ENCODE assay signal across 1 cellular context in genomic region chr1:101257500-101258325, GRCh38.
TF ChIP-seq lines count a peak whose summit lies in the region.

No MANE protein-coding gene starts in this region.

TF ChIP-seq in K562, 482 proteins besides CTCF, POLR2A, EP300 and RAD21 (continued from another document and continues in another):
- TF ChIP-seq, protein P1, sequence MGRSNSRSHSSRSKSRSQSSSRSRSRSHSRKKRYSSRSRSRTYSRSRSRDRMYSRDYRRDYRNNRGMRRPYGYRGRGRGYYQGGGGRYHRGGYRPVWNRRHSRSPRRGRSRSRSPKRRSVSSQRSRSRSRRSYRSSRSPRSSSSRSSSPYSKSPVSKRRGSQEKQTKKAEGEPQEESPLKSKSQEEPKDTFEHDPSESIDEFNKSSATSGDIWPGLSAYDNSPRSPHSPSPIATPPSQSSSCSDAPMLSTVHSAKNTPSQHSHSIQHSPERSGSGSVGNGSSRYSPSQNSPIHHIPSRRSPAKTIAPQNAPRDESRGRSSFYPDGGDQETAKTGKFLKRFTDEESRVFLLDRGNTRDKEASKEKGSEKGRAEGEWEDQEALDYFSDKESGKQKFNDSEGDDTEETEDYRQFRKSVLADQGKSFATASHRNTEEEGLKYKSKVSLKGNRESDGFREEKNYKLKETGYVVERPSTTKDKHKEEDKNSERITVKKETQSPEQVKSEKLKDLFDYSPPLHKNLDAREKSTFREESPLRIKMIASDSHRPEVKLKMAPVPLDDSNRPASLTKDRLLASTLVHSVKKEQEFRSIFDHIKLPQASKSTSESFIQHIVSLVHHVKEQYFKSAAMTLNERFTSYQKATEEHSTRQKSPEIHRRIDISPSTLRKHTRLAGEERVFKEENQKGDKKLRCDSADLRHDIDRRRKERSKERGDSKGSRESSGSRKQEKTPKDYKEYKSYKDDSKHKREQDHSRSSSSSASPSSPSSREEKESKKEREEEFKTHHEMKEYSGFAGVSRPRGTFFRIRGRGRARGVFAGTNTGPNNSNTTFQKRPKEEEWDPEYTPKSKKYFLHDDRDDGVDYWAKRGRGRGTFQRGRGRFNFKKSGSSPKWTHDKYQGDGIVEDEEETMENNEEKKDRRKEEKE (IDR thresholded peaks at IDR 0.05; ENCODE audit: borderline replicate concordance in 1 of 2, control insufficient read depth in 1 of 2, low read depth in 2 of 2, low read length in 1 of 2) = no peak
- no peak for TF ChIP-seq NR2C2 (CRISPR knock-in tag; IDR thresholded peaks at IDR 0.05)
- peak; percentile 55 for TF ChIP-seq NR2C2 (tag; IDR thresholded peaks at IDR 0.05)
- TF ChIP-seq SREBF1 (IDR thresholded peaks at IDR 0.05; ENCODE audit: borderline replicate concordance, low read depth, low read length) = 0 out of 2 replicates have a peak, but pooled peaks have one; percentile 16
- TF ChIP-seq HMGXB4 (CRISPR knock-in tag; IDR thresholded peaks at IDR 0.05) = no peak
- no peak for TF ChIP-seq MEF2A (IDR thresholded peaks at IDR 0.05; ENCODE audit: control insufficient read depth, low read depth, low read length)
- no peak for TF ChIP-seq SMAD3 (CRISPR knock-in tag; conservative IDR thresholded peaks at IDR 0.05)
- no peak for TF ChIP-seq HDGF (IDR thresholded peaks at IDR 0.05)
- TF ChIP-seq SRSF9 (IDR thresholded peaks at IDR 0.05; ENCODE audit: borderline replicate concordance, low read depth, low read length) = no peak
- no peak for TF ChIP-seq ZNF175 (CRISPR knock-in tag; IDR thresholded peaks at IDR 0.05; ENCODE audit: low read depth)
- TF ChIP-seq ZNF239 (CRISPR knock-in tag; IDR thresholded peaks at IDR 0.05) = no peak
- TF ChIP-seq RERE (CRISPR knock-in tag; IDR thresholded peaks at IDR 0.05; ENCODE audit: borderline replicate concordance) = no peak
- TF ChIP-seq AFF1 (IDR thresholded peaks at IDR 0.05; ENCODE audit: low read depth in 1 of 2, partially characterized antibody in 2 of 2) = peak in 1 of 2 experiments; percentile 49
- no peak for TF ChIP-seq RHOXF2B (CRISPR knock-in tag; conservative IDR thresholded peaks at IDR 0.05)
- TF ChIP-seq ZNF174 (CRISPR knock-in tag; IDR thresholded peaks at IDR 0.05) = no peak
- no peak for TF ChIP-seq POU5F1 (IDR thresholded peaks at IDR 0.05; ENCODE audit: borderline replicate concordance, low read depth, low read length, partially characterized antibody)
- no peak for TF ChIP-seq KHSRP (IDR thresholded peaks at IDR 0.05)
- TF ChIP-seq ZNF398 (CRISPR knock-in tag; IDR thresholded peaks at IDR 0.05) = no peak
- TF ChIP-seq ZNF23 (CRISPR knock-in tag; IDR thresholded peaks at IDR 0.05) = no peak
- TF ChIP-seq IFI16 (CRISPR knock-in tag; IDR thresholded peaks at IDR 0.05) = no peak
- no peak for TF ChIP-seq ZKSCAN8 (CRISPR knock-in tag; IDR thresholded peaks at IDR 0.05)
- TF ChIP-seq ELF2 (CRISPR knock-in tag; IDR thresholded peaks at IDR 0.05) = no peak
- TF ChIP-seq, protein P2, sequence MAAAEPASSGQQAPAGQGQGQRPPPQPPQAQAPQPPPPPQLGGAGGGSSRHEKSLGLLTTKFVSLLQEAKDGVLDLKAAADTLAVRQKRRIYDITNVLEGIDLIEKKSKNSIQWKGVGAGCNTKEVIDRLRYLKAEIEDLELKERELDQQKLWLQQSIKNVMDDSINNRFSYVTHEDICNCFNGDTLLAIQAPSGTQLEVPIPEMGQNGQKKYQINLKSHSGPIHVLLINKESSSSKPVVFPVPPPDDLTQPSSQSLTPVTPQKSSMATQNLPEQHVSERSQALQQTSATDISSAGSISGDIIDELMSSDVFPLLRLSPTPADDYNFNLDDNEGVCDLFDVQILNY (CRISPR knock-in tag; IDR thresholded peaks at IDR 0.05) = no peak
- peak; percentile 70 for TF ChIP-seq CBFA2T2 (conservative IDR thresholded peaks at IDR 0.05)
- no peak for TF ChIP-seq POLR2G (IDR thresholded peaks at IDR 0.05; ENCODE audit: low read depth, low read length)
- TF ChIP-seq, protein P3, sequence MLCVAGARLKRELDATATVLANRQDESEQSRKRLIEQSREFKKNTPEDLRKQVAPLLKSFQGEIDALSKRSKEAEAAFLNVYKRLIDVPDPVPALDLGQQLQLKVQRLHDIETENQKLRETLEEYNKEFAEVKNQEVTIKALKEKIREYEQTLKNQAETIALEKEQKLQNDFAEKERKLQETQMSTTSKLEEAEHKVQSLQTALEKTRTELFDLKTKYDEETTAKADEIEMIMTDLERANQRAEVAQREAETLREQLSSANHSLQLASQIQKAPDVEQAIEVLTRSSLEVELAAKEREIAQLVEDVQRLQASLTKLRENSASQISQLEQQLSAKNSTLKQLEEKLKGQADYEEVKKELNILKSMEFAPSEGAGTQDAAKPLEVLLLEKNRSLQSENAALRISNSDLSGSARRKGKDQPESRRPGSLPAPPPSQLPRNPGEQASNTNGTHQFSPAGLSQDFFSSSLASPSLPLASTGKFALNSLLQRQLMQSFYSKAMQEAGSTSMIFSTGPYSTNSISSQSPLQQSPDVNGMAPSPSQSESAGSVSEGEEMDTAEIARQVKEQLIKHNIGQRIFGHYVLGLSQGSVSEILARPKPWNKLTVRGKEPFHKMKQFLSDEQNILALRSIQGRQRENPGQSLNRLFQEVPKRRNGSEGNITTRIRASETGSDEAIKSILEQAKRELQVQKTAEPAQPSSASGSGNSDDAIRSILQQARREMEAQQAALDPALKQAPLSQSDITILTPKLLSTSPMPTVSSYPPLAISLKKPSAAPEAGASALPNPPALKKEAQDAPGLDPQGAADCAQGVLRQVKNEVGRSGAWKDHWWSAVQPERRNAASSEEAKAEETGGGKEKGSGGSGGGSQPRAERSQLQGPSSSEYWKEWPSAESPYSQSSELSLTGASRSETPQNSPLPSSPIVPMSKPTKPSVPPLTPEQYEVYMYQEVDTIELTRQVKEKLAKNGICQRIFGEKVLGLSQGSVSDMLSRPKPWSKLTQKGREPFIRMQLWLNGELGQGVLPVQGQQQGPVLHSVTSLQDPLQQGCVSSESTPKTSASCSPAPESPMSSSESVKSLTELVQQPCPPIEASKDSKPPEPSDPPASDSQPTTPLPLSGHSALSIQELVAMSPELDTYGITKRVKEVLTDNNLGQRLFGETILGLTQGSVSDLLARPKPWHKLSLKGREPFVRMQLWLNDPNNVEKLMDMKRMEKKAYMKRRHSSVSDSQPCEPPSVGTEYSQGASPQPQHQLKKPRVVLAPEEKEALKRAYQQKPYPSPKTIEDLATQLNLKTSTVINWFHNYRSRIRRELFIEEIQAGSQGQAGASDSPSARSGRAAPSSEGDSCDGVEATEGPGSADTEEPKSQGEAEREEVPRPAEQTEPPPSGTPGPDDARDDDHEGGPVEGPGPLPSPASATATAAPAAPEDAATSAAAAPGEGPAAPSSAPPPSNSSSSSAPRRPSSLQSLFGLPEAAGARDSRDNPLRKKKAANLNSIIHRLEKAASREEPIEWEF (CRISPR knock-in tag; IDR thresholded peaks at IDR 0.05) = no peak
- TF ChIP-seq CTCFL (IDR thresholded peaks at IDR 0.05; ENCODE audit: borderline replicate concordance, insufficient read depth, low read depth, low read length, poor library complexity, severe bottlenecking) = no peak
